ENCODE assay signal across 8 cellular contexts in genomic region chr17:68600123-68600880, GRCh38. TPM values are rescaled to one million over a fixed set of nuclear protein-coding genes. Genes with fewer than 3 reads are reported as not detected.
DNase-seq lines count a peak whose midpoint lies in the region; ATAC-seq, FAIRE-seq and TF ChIP-seq lines count a peak whose summit lies in the region.

No MANE protein-coding gene starts in this region.

- DNase-seq in HAP-1 (ENCODE audit: low spot score in 2 of 2) (peak in 1 of 2 experiments; percentile 62), germinal center (ENCODE audit: low spot score) (peak; percentile 14), pancreas (peak in 4 of 6 donors; percentile 24 to 82 (median 52)), EL (no peak), foreskin melanocyte (no peak), ureter (ENCODE audit: low spot score) (no peak)
- DNase-seq in activated CD8-positive, alpha-beta memory T cell treated with anti-CD3 and anti-CD28 coated beads, Interleukin-2, amount 50 U/mL, for 4 hours: peak; percentile 15

- peak overlapping the region in 2 of 4 donors; percentile 55 to 67 for H3K27ac ChIP-seq in pancreas

- 2 to 4% methylated on average over 64 to 79 of the region's 79 CpGs for WGBS in pancreas, 2 donors

- TF ChIP-seq CTCF in pancreas (IDR thresholded peaks at IDR 0.05): no peak

- no peak for FAIRE-seq in pancreas (lab: Jason Lieb, UNC)

- H3K9me3 ChIP-seq in HAP-1: 0 out of 2 replicates have a peak, but pooled peaks cover 3% of the 10 kb centered on the region
- no peaks in the 10 kb centered on the region for H3K9me3 ChIP-seq in pancreas

- H3K36me3 ChIP-seq in HAP-1 (replicated peaks): no peaks in the 10 kb centered on the region
- no peaks in the 10 kb centered on the region for H3K36me3 ChIP-seq in pancreas

- peak; percentile 55 to 75 (median 64) for ATAC-seq in pancreas
- ATAC-seq in HG03039 (IDR thresholded peaks at IDR 0.05; ENCODE audit: unreplicated experiment): no peak

- H3K4me3 ChIP-seq in HAP-1 (peak overlapping the region; percentile 56), pancreas (peak overlapping the region; percentile 35 to 65 (median 40))

- intact Hi-C loops in pancreas (cut with DNase I): no loop called here

- H3K4me1 ChIP-seq in HAP-1 (peaks cover 48% of the 10 kb centered on the region), pancreas (no peaks in the 10 kb centered on the region)

- H3K27me3 ChIP-seq in HAP-1 (ENCODE audit: low read depth) (no peaks in the 10 kb centered on the region), pancreas (no peaks in the 10 kb centered on the region)

- in situ Hi-C loops in HAP-1 (cut with MboI; ENCODE audit: low sequenced_read_pairs): no loop called here

RNA-seq across cellular contexts. Expression of gene FAM20A, which starts 0.9 kb away (rescaled TPM):
- total RNA-seq in pancreas (1 to 10 TPM in 4 of 6 donors, under 1 TPM in 2; 0.46 to 9.0 (median 1.9) TPM), ureter (13.8 TPM)
- polyA plus RNA-seq in pancreas: 1 to 10 TPM; 5.1 to 8.0 TPM

Comparison
In these comparisons a context has a peak if more than half of its experiments do, and no peak if none do; other contexts are left out.
1. DNase-seq: peak in activated CD8-positive, alpha-beta memory T cell treated with anti-CD3 and anti-CD28 coated beads, Interleukin-2, amount 50 U/mL, for 4 hours (single experiment), germinal center (single experiment) and pancreas (4 of 6); none in EL (single experiment), foreskin melanocyte (single experiment) and ureter (single experiment).